In genomic region chr11:68146010-68146540, GRCh38 we compare ENCODE assay signal across 8 cellular contexts. TPM values are rescaled to one million over a fixed set of nuclear protein-coding genes. Genes with fewer than 3 reads are reported as not detected.
DNase-seq lines count a peak whose midpoint lies in the region; ATAC-seq and TF ChIP-seq lines count a peak whose summit lies in the region.
"Had no signal": no experiment of that assay in that cellular context is flagged by ENCODE, and none has a peak within 500 bp of the region (broad histone marks: within the 10 kb centered on the region; RNA-seq: fewer than 3 reads in every experiment).

No MANE protein-coding gene starts in this region.

- DNase-seq in IMR-90, result no peak
- DNase-seq in left lung, result peak; percentile 93 to 94
- peak; percentile 56 to 78 for DNase-seq in tibial nerve (ENCODE audit: low spot score in 2 of 2)
- no peak for DNase-seq in DMS114 treated with DMSO at 0.1 percent for 48 hours (lab: John Stamatoyannopoulos, UW; ENCODE audit: unreplicated experiment)
- DNase-seq in activated CD4-positive, alpha-beta T cell treated with anti-CD3 and anti-CD28 coated beads, Interleukin-2, amount 50 U/mL, for 48 hours, result no peak
- DNase-seq: retina had no signal

- no peak for TF ChIP-seq RAD21 in IMR-90 (IDR thresholded peaks at IDR 0.05; ENCODE audit: low read length)

- no peaks in the 10 kb centered on the region for H3K79me1 ChIP-seq in IMR-90 (ENCODE audit: low read depth in 1 of 2, low read length in 2 of 2)

- H2BK120ac ChIP-seq in IMR-90 (ENCODE audit: low read depth, low read length), result no peak overlapping the region

- no peak overlapping the region for H2AK5ac ChIP-seq in IMR-90 (ENCODE audit: low read depth, low read length)

- no peak overlapping the region for H3K18ac ChIP-seq in IMR-90 (ENCODE audit: low read depth, low read length)

- TF ChIP-seq CTCF in IMR-90 (conservative IDR thresholded peaks at IDR 0.05; ENCODE audit: low read depth, low read length) (no peak), VCaP (conservative IDR thresholded peaks at IDR 0.05) (no peak), left lung (IDR thresholded peaks at IDR 0.05) (no peak), tibial nerve (IDR thresholded peaks at IDR 0.05) (no peak)

- H3K27ac ChIP-seq in IMR-90 (ENCODE audit: insufficient read depth, low read length), result no peak overlapping the region
- peak overlapping the region; percentile 99 for H3K27ac ChIP-seq in VCaP
- peak overlapping the region; percentile 51 to 72 for H3K27ac ChIP-seq in left lung
- H3K27ac ChIP-seq in tibial nerve, result peak overlapping the region in 2 of 4 donors; percentile 49 to 70

- no peak overlapping the region for H4K91ac ChIP-seq in IMR-90 (ENCODE audit: insufficient read depth, low read depth, low read length)

- no peak overlapping the region for H3K14ac ChIP-seq in IMR-90 (replicated peaks; ENCODE audit: low read depth, low read length)

- no peaks in the 10 kb centered on the region for H3K9me3 ChIP-seq in IMR-90 (ENCODE audit: control insufficient read depth, insufficient read depth, low read length)
- H3K9me3 ChIP-seq in left lung, result no peaks in the 10 kb centered on the region
- H3K9me3 ChIP-seq in tibial nerve, result no peaks in the 10 kb centered on the region

- no peak overlapping the region for H3K4me3 ChIP-seq in IMR-90 (ENCODE audit: insufficient read depth, low read depth, low read length)
- H3K4me3 ChIP-seq in left lung, result no peak overlapping the region
- no peak overlapping the region for H3K4me3 ChIP-seq in tibial nerve

- no peak overlapping the region for H3K4ac ChIP-seq in IMR-90 (ENCODE audit: low read depth, low read length)

- no TSS peak for BruUV-seq in IMR-90 (replicated peaks; lab: Mats Ljungman, UMichigan)

- H3K9me1 ChIP-seq in IMR-90 (ENCODE audit: insufficient read depth, low read length), result peaks cover 3% of the 10 kb centered on the region; the same call in 1 of the 2 replicates

- H3K23ac ChIP-seq in IMR-90 (ENCODE audit: low read depth, low read length), result no peak overlapping the region

- dilution Hi-C loops in IMR-90 (cut with HindIII; ENCODE audit: low sequenced_read_pairs, unreplicated experiment), result no loop called here

- H2BK20ac ChIP-seq in IMR-90 (ENCODE audit: low read depth, low read length), result no peak overlapping the region

- no CpG with 5 or more reads among the region's 15 CpGs for WGBS in IMR-90 (ENCODE audit: extremely low coverage in 2 of 2, insufficient read length in 1 of 2), 2 experiments
- WGBS in tibial nerve, 2 donors, result 44 to 69% methylated on average over 6 to 12 of the region's 15 CpGs

- H2AK9ac ChIP-seq in IMR-90 (replicated peaks; ENCODE audit: low read depth, low read length, poor library complexity), result peak overlapping the region; percentile 42

- H3K4me1 ChIP-seq in IMR-90 (ENCODE audit: control insufficient read depth, insufficient read depth, low read length) (peaks cover 4% of the 10 kb centered on the region; the same call in 1 of the 2 replicates), left lung (peaks cover 21 to 50% of the 10 kb centered on the region in 2 donors), tibial nerve (peaks cover 0 to 31% (median 21%) of the 10 kb centered on the region in 4 donors)

- CTCF ChIA-PET in IMR-90 (lab: Yijun Ruan, JAX), result no interaction called here

- no peak overlapping the region for H2BK15ac ChIP-seq in IMR-90 (ENCODE audit: low read depth, low read length)

- intact Hi-C loops in IMR-90 (cut with micrococcal nuclease), result no loop called here
- intact Hi-C loops in left lung (cut with DNase I), result no loop called here

- no peak overlapping the region for H4K5ac ChIP-seq in IMR-90 (ENCODE audit: low read depth, low read length)

- H3K36me3 ChIP-seq in IMR-90 (ENCODE audit: control insufficient read depth, insufficient read depth, low read length) (no peaks in the 10 kb centered on the region), left lung (no peaks in the 10 kb centered on the region), tibial nerve (no peaks in the 10 kb centered on the region)

- H4K8ac ChIP-seq in IMR-90 (ENCODE audit: low read depth in 2 of 2, low read length in 2 of 2), result no peak overlapping the region

- H3K56ac ChIP-seq in IMR-90 (ENCODE audit: extremely low read depth, insufficient read depth, low read length), result no peak overlapping the region

- in situ Hi-C loops in IMR-90 (cut with MboI; ENCODE audit: low sequenced_read_pairs), result no loop called here

- H3K9ac ChIP-seq in IMR-90 (ENCODE audit: low read depth, low read length), result no peak overlapping the region

- no peak for ATAC-seq in IMR-90 (ENCODE audit: low read depth)
- peak; percentile 59 for ATAC-seq in left lung
- no peak for ATAC-seq in GM19452 (IDR thresholded peaks at IDR 0.05; ENCODE audit: unreplicated experiment)

- H2BK5ac ChIP-seq in IMR-90 (ENCODE audit: low read depth, low read length, poor library complexity, severe bottlenecking), result no peak overlapping the region

- POLR2A ChIA-PET in IMR-90 (lab: Charles Lee; ENCODE audit: unreplicated experiment), result no interaction called here

- no peak for TF ChIP-seq POLR2A in IMR-90 (IDR thresholded peaks at IDR 0.05; ENCODE audit: low read depth, low read length)
- no peak for TF ChIP-seq POLR2A in tibial nerve (IDR thresholded peaks at IDR 0.05)

- H3K27me3 ChIP-seq in IMR-90 (ENCODE audit: control insufficient read depth, insufficient read depth, low read length) (no peaks in the 10 kb centered on the region; the same call in 1 of the 2 replicates), left lung (no peaks in the 10 kb centered on the region), tibial nerve (no peaks in the 10 kb centered on the region)

- no peaks in the 10 kb centered on the region for H4K20me1 ChIP-seq in IMR-90 (ENCODE audit: insufficient read depth, low read length)

- H2AFZ ChIP-seq in IMR-90 (replicated peaks; ENCODE audit: low read length, poor library complexity), result no peak overlapping the region

- H3K4me2 ChIP-seq in IMR-90 (ENCODE audit: low read depth, low read length), result no peak overlapping the region

- TF ChIP-seq EP300 in tibial nerve (IDR thresholded peaks at IDR 0.05), result peak in 1 of 2 donors; percentile 40

TF ChIP-seq in IMR-90, 13 proteins besides CTCF, POLR2A, EP300 and RAD21:
- no peak for TF ChIP-seq MXI1 (IDR thresholded peaks at IDR 0.05; ENCODE audit: borderline replicate concordance, low read depth, low read length)
- no peak for TF ChIP-seq MAZ (IDR thresholded peaks at IDR 0.05; ENCODE audit: borderline replicate concordance, low read depth, low read length)
- TF ChIP-seq FOS (IDR thresholded peaks at IDR 0.05; ENCODE audit: low read depth, low read length), result no peak
- no peak for TF ChIP-seq CEBPB (IDR thresholded peaks at IDR 0.05; ENCODE audit: low read depth, low read length)
- TF ChIP-seq SMC3 (IDR thresholded peaks at IDR 0.05; ENCODE audit: low read depth, low read length), result no peak
- no peak for TF ChIP-seq RFX5 (IDR thresholded peaks at IDR 0.05; ENCODE audit: low read depth, low read length)
- no peak for TF ChIP-seq MAFK (IDR thresholded peaks at IDR 0.05; ENCODE audit: low read depth, low read length)
- no peak for TF ChIP-seq NFE2L2 (IDR thresholded peaks at IDR 0.05; ENCODE audit: low read depth, low read length)
- no peak for TF ChIP-seq RCOR1 (IDR thresholded peaks at IDR 0.05; ENCODE audit: insufficient replicate concordance, low read length)
- TF ChIP-seq ELK1 (IDR thresholded peaks at IDR 0.05; ENCODE audit: borderline replicate concordance, low read depth, low read length), result no peak
- TF ChIP-seq USF2 (IDR thresholded peaks at IDR 0.05; ENCODE audit: low read depth, low read length), result no peak
- TF ChIP-seq CHD1 (IDR thresholded peaks at IDR 0.05; ENCODE audit: low read depth, low read length), result no peak
- TF ChIP-seq BHLHE40 (IDR thresholded peaks at IDR 0.05; ENCODE audit: low read depth, low read length), result no peak
TF ChIP-seq in IMR-90: peak in this region for 0.

RNA-seq across cellular contexts. Expression of gene CHKA, which starts 24.9 kb away (rescaled TPM):
- 4.5 and 6.7 TPM in 2 replicates for total RNA-seq in IMR-90 (2012; rRNA removed)
- 6.9 and 8.4 TPM in 2 replicates for polyA plus RNA-seq in IMR-90 (2012; rRNA removed)
- polyA plus RNA-seq in IMR-90 (2012; cell fraction: cytosol; rRNA removed), result 3.5 and 3.9 TPM in 2 replicates
- 32.6 and 52.6 TPM in 2 replicates for polyA plus RNA-seq in IMR-90 (2012; cell fraction: nucleus; rRNA removed; ENCODE audit: low replicate concordance)
- total RNA-seq in left lung, result 10 to 100 TPM; 36.8 to 41.7 TPM
- 10 to 100 TPM; 53.7 to 83.9 (median 78.0) TPM for total RNA-seq in tibial nerve

Comparison
In these comparisons a context has a peak if more than half of its experiments do, and no peak if none do; other contexts are left out.
1. DNase-seq: peak in left lung (2 of 2) and tibial nerve (2 of 2); none in IMR-90 (single experiment), DMS114 treated with DMSO at 0.1 percent for 48 hours (single experiment) and activated CD4-positive, alpha-beta T cell treated with anti-CD3 and anti-CD28 coated beads, Interleukin-2, amount 50 U/mL, for 48 hours (0 of 2).